Comparison of ENCODE assay signal across 7 cellular contexts in genomic region chr7:152380931-152381578, GRCh38. TPM values are rescaled to one million over a fixed set of nuclear protein-coding genes. Genes with fewer than 3 reads are reported as not detected.
A peak's percentile ranks its signal among the peaks of the same experiment; 100 is the strongest.
DNase-seq lines count a peak whose midpoint lies in the region; ATAC-seq, FAIRE-seq and TF ChIP-seq lines count a peak whose summit lies in the region.
"Not testable (repeated sequence)": the region's sequence is repeated elsewhere in the genome, so short reads cannot be mapped to it uniquely, and the experiment has no call there.

No MANE protein-coding gene starts in this region.

- TF ChIP-seq RAD21 in K562 (CRISPR knock-in tag; conservative IDR thresholded peaks at IDR 0.05 in 1 of 2, IDR thresholded peaks at IDR 0.05 in 1 of 2): not testable (repeated sequence)

- not testable (repeated sequence) for H3K27me3 Mint-ChIP-seq in GM23338 (ENCODE audit: insufficient read depth, low read depth, poor library complexity); mesothelial cell of epicardium (ENCODE audit: low read depth)

- H3K4me3 Mint-ChIP-seq in GM23338, mesothelial cell of epicardium: not testable (repeated sequence)

- TF ChIP-seq EP300 in K562 (IDR thresholded peaks at IDR 0.05; ENCODE audit: low read length): not testable (repeated sequence)

- not testable (repeated sequence) for TF ChIP-seq CTCF in AG09309 (IDR thresholded peaks at IDR 0.05; ENCODE audit: control insufficient read depth, insufficient read depth, low read depth, low read length, missing control alignments); GM23338 (conservative IDR thresholded peaks at IDR 0.05; ENCODE audit: low read depth in 2 of 2); K562 (IDR thresholded peaks at IDR 0.05 in 2 of 3, conservative IDR thresholded peaks at IDR 0.05 in 1 of 3; ENCODE audit: insufficient read depth in 2 of 3, low read depth in 1 of 3, low read length in 3 of 3); cardiac muscle cell (IDR thresholded peaks at IDR 0.05; ENCODE audit: low read depth, low read length); mesothelial cell of epicardium (IDR thresholded peaks at IDR 0.05; ENCODE audit: unreplicated experiment)

- not testable (repeated sequence) for H4K20me1 ChIP-seq in GM23338 (replicated peaks; ENCODE audit: insufficient read depth)
- peaks cover 18% of the 10 kb centered on the region; the same call in 1 of the 2 replicates for H4K20me1 ChIP-seq in K562 (replicated peaks; ENCODE audit: control insufficient read depth, insufficient read depth, low read length)

- peaks cover 26% of the 10 kb centered on the region for H3K9me3 Mint-ChIP-seq in GM23338
- peaks cover 25% of the 10 kb centered on the region for H3K9me3 Mint-ChIP-seq in mesothelial cell of epicardium

- not testable (repeated sequence) for H3K27ac Mint-ChIP-seq in GM23338
- peak overlapping the region; percentile 7 for H3K27ac Mint-ChIP-seq in mesothelial cell of epicardium

- H3K9me2 ChIP-seq in GM23338 (ENCODE audit: insufficient read depth): not testable (repeated sequence)

- not testable (repeated sequence) for FAIRE-seq in K562 (lab: Jason Lieb, UNC)

- H3K27me3 ChIP-seq in GM23338 (ENCODE audit: insufficient read depth); K562 (ENCODE audit: control insufficient read depth in 2 of 2, insufficient read depth in 2 of 2, low read length in 2 of 2); cardiac muscle cell: not testable (repeated sequence)

- CTCF ChIA-PET in K562 (lab: Yijun Ruan, JAX; ENCODE audit: low intra/inter-chr PET ratio): not testable (repeated sequence)

- BruUV-seq in K562 (replicated peaks; lab: Mats Ljungman, UMichigan): not testable (repeated sequence)

- not testable (repeated sequence) for H3K4me1 Mint-ChIP-seq in GM23338, mesothelial cell of epicardium

- H3K4me3 ChIP-seq in AG09309 (ENCODE audit: control insufficient read depth, low read depth, low read length); GM23338; K562; cardiac muscle cell: not testable (repeated sequence)

- H3K79me2 ChIP-seq in GM23338 (replicated peaks; ENCODE audit: insufficient read depth) (peaks cover 91% of the 10 kb centered on the region), K562 (ENCODE audit: control insufficient read depth, insufficient read depth, low read length) (peaks cover 91% of the 10 kb centered on the region)

- WGBS in K562 (ENCODE audit: insufficient coverage, low coverage, missing lambda C conversion rate): 34% methylated on average over 5 of the region's 5 CpGs

- H3K4me1 ChIP-seq in GM23338 (ENCODE audit: insufficient read depth): peaks cover 14% of the 10 kb centered on the region; the same call in 1 of the 2 replicates
- H3K4me1 ChIP-seq in K562 (replicated peaks in 1 of 2; ENCODE audit: control insufficient read depth in 2 of 2, insufficient read depth in 2 of 2, low read length in 2 of 2): peaks cover 3 to 14% of the 10 kb centered on the region in 2 experiments; a peak in 2 of 5 replicates
- not testable (repeated sequence) for H3K4me1 ChIP-seq in cardiac muscle cell (ENCODE audit: low read depth)

- not testable (repeated sequence) for H2AFZ ChIP-seq in GM23338; K562 (ENCODE audit: low read depth, low read length)

- H3K36me3 ChIP-seq in GM23338 (ENCODE audit: insufficient read depth); K562 (ENCODE audit: control insufficient read depth, insufficient read depth, low read length); cardiac muscle cell: not testable (repeated sequence)

- not testable (repeated sequence) for H3K4me2 ChIP-seq in GM23338; K562 (ENCODE audit: insufficient read depth, low read length)

- not testable (repeated sequence) for H3K9ac ChIP-seq in K562 (ENCODE audit: insufficient read depth in 1 of 2, low read depth in 2 of 2, low read length in 2 of 2)

- intact Hi-C loops in K562 (cut with micrococcal nuclease): not testable (repeated sequence)

- peak; percentile 31; the same call in 1 of the 3 replicates for ATAC-seq in GM23338
- peak; percentile 45 for ATAC-seq in K562

- DNase-seq in AG09309 (ENCODE audit: low read depth) (peak; percentile 4), D341Med (ENCODE audit: low spot score) (peak; percentile 27), GM23338 (ENCODE audit: low spot score) (peak; percentile 28), K562 (ENCODE audit: extremely low read depth in 1 of 4, low spot score in 3 of 4) (peak; percentile 51 to 72 (median 59)), fibroblast of peridontal ligament (ENCODE audit: extremely low read depth) (peak; percentile 43), cardiac muscle cell (ENCODE audit: low read depth in 1 of 2, low spot score in 1 of 2) (peak; percentile 26 to 27)
- DNase-seq in mesothelial cell of epicardium (ENCODE audit: low spot score in 2 of 2, unreplicated experiment in 2 of 2): not testable (repeated sequence)

- not testable (repeated sequence) for H3K27ac ChIP-seq in GM23338 (ENCODE audit: low read depth); K562 (ENCODE audit: extremely low read depth, low read depth, low read length); cardiac muscle cell

- TF ChIP-seq POLR2A in K562 (conservative IDR thresholded peaks at IDR 0.05): not testable (repeated sequence)

- in situ Hi-C loops in K562 (cut with MboI): not testable (repeated sequence)

- H3K9me1 ChIP-seq in K562 (ENCODE audit: control insufficient read depth, insufficient read depth, low read length): not testable (repeated sequence)

- POLR2A ChIA-PET in K562 (lab: Yijun Ruan, JAX): interaction anchor here (1.0 to 1.1 kb wide), 2 partner anchors 10 to 21 kb away, joined by 3 to 5 read pairs; no protein-coding TSS in a partner anchor

- H3K36me3 Mint-ChIP-seq in GM23338 (ENCODE audit: low read depth) (peaks cover 14% of the 10 kb centered on the region; the same call in 2 of the 3 replicates), mesothelial cell of epicardium (peaks cover 24% of the 10 kb centered on the region)

- not testable (repeated sequence) for H3K9me3 ChIP-seq in K562 (replicated peaks; ENCODE audit: control insufficient read depth, insufficient read depth, low read depth, low read length); cardiac muscle cell (ENCODE audit: low read depth)

- H3F3A ChIP-seq in GM23338 (replicated peaks; ENCODE audit: low read depth): not testable (repeated sequence)

TF ChIP-seq in K562, 482 proteins besides CTCF, POLR2A, EP300 and RAD21:
- 0 out of 4 replicates have a peak, but pooled peaks of 1 of the 2 experiments have one; percentile 13 for TF ChIP-seq FOXK2 (conservative IDR thresholded peaks at IDR 0.05 in 1 of 2, IDR thresholded peaks at IDR 0.05 in 1 of 2; ENCODE audit: low read depth in 2 of 2)

RNA-seq across cellular contexts. Expression of gene KMT2C, which starts 54.7 kb away (rescaled TPM):
- 29.9 and 39.0 TPM in 2 replicates for total RNA-seq in GM23338 (2014; rRNA removed; shearing (Covaris generic))
- polyA plus RNA-seq in GM23338 (2016; fragmentation: Nextera tagmentation; extraction: Ambion mirVana) (9.1 and 11.4 TPM in 2 replicates), K562 (2011; rRNA removed) (18.3 and 18.9 TPM in 2 replicates), K562 (2014; fragmentation: Illumina TruSeq; extraction: Trizol) (27.1 and 27.3 TPM in 2 replicates), K562 (2014; fragmentation: Nextera tagmentation; extraction: Ambion mirVana) (10 to 100 TPM in 1 of 2 experiments, 1 to 10 TPM in 1; 4.9 to 13.0 TPM), K562 (2014; rRNA removed) (19.4 and 21.4 TPM in 2 replicates), cardiac muscle cell (22.8 and 30.9 TPM in 2 replicates)
- total RNA-seq in K562 (2011; cell fraction: chromatin; rRNA removed; ENCODE audit: low replicate concordance): 166 and 463 TPM in 2 replicates
- total RNA-seq in K562 (2011; cell fraction: nucleolus; rRNA removed): 68.5 and 102 TPM in 2 replicates
- total RNA-seq in K562 (2011; cell fraction: nucleoplasm; rRNA removed): 172 and 242 TPM in 2 replicates
- total RNA-seq in K562 (2014; rRNA removed) (28.5 and 35.6 TPM in 2 replicates), K562 (2014; rRNA removed; fragmentation: Illumina TruSeq; extraction: Trizol) (35.8 and 36.2 TPM in 2 replicates), K562 (2015; rRNA removed; fragmentation: Illumina TruSeq; extraction: Trizol) (34.4 and 36.6 TPM in 2 replicates), K562 (2021) (62.1 and 67.8 TPM in 2 replicates), cardiac muscle cell (21.4 and 37.3 TPM in 2 replicates), mesothelial cell of epicardium (103 to 108 TPM (median 106 TPM) in 3 replicates)
- polyA plus RNA-seq in K562 (2011; cell fraction: cytosol; rRNA removed): 11.3 and 15.9 TPM in 2 replicates
- 55.9 and 66.9 TPM in 2 replicates for polyA plus RNA-seq in K562 (2011; cell fraction: nucleus; rRNA removed)
- polyA plus RNA-seq in K562 (2012): 13.2 and 15.7 TPM in 2 replicates
- polyA minus RNA-seq in K562 (2011; rRNA and poly(A)+ RNA removed): 118 and 126 TPM in 2 replicates
- polyA minus RNA-seq in K562 (2011; cell fraction: cytosol; rRNA and poly(A)+ RNA removed): 40.0 and 46.3 TPM in 2 replicates
- 89.1 and 146 TPM in 2 replicates for polyA minus RNA-seq in K562 (2011; cell fraction: nucleus; rRNA and poly(A)+ RNA removed)
